Comparison of ENCODE assay signal across 8 cellular contexts in the genomic region with DNA sequence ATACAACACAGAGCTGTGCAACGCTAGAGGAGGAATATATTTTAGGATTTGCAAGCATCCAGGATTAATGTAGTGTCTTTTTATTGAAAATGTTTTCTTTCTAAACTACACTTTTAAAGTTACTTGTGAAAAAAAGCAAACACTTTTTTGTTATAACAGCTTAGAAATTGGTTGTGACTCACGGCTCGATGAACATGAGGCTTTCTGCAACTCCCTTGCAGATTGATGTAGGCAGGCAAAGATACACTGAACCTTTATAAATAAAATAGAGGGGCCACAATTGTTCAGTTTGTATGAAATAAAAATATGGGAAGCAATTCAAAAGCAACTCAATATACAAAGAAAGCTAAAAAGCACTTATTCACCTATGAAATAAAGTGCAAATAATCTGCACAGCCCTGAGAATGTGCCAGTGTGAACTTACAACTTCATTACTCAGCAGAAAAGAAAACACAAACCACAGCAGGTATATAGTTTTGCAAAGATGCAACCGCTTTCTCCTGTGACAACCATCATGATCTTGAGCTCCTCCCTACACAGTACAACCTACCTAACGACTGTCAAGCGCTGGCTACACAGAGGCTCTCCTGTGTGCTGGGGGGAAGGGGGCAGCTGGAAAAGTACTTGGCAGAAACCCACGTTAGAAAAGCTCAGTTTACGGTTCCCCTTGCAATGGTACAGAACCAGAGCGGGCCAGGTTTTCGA. TPM values are rescaled to one million over a fixed set of nuclear protein-coding genes. Genes with fewer than 3 reads are reported as not detected.
DNase-seq lines count a peak whose midpoint lies in the region; ATAC-seq and TF ChIP-seq lines count a peak whose summit lies in the region.

No MANE protein-coding gene starts in this region.

- H3K27ac Mint-ChIP-seq in GM23338 (peak overlapping the region; percentile 96), nephron (peak overlapping the region; percentile 87 to 97 (median 97))

- H3K4me1 Mint-ChIP-seq in GM23338, result peaks cover 17% of the 10 kb centered on the region; the same call in 2 of the 3 replicates
- peaks cover 24% of the 10 kb centered on the region for H3K4me1 Mint-ChIP-seq in nephron

- H3K4me2 ChIP-seq in BLaER1 treated with 17β-estradiol and CSF1 and Interleukin-3, amounts not matched to agents 10 nM and 100 nM, result peak overlapping the region; percentile 78 to 95 (median 87)
- peak overlapping the region; percentile 99 for H3K4me2 ChIP-seq in GM23338

- H3F3A ChIP-seq in GM23338 (replicated peaks; ENCODE audit: low read depth), result peaks cover 25% of the 10 kb centered on the region

- H3K79me2 ChIP-seq in GM23338 (replicated peaks; ENCODE audit: insufficient read depth), result peaks cover 57% of the 10 kb centered on the region

- H3K9me2 ChIP-seq in GM23338 (ENCODE audit: insufficient read depth), result no peaks in the 10 kb centered on the region

- H3K27me3 ChIP-seq in BLaER1 treated with 17β-estradiol and CSF1 and Interleukin-3, amounts not matched to agents 10 nM and 100 nM, result no peaks in the 10 kb centered on the region
- no peaks in the 10 kb centered on the region for H3K27me3 ChIP-seq in GM23338 (ENCODE audit: insufficient read depth)

- DNase-seq in GM23338 (ENCODE audit: low spot score) (peak; percentile 33), RPMI8226 (peak; percentile 76), epithelial cell of prostate (ENCODE audit: low read depth, low spot score) (no peak), SKM-1 treated with dmso at 0.1 percent for 144 hours (lab: John Stamatoyannopoulos, UW; ENCODE audit: unreplicated experiment) (no peak), NCI-H226 (no peak)
- no peak for DNase-seq in stimulated activated CD4-positive, alpha-beta T cell treated with anti-CD3 and anti-CD28 coated beads, Interleukin-15, amount 100 ng/mL, for 24 hours

- H3K9me3 ChIP-seq in BLaER1 treated with 17β-estradiol and CSF1 and Interleukin-3, amounts not matched to agents 10 nM and 100 nM (replicated peaks in 1 of 11), result no peaks in the 10 kb centered on the region

- peaks cover 4% of the 10 kb centered on the region for H3K27me3 Mint-ChIP-seq in GM23338 (ENCODE audit: insufficient read depth, low read depth, poor library complexity)
- no peaks in the 10 kb centered on the region for H3K27me3 Mint-ChIP-seq in nephron (ENCODE audit: low read depth)

- H3K27ac ChIP-seq in BLaER1 treated with 17β-estradiol and CSF1 and Interleukin-3, amounts not matched to agents 10 nM and 100 nM, result peak overlapping the region; percentile 90 to 98 (median 95)
- peak overlapping the region; percentile 74; the same call in 1 of the 2 replicates for H3K27ac ChIP-seq in GM23338 (ENCODE audit: low read depth)
- H3K27ac ChIP-seq in epithelial cell of prostate, result peak overlapping the region; percentile 83

- H3K9ac ChIP-seq in BLaER1 treated with 17β-estradiol and CSF1 and Interleukin-3, amounts not matched to agents 10 nM and 100 nM, result peak overlapping the region; percentile 91 to 98 (median 95)

- H3K36me3 ChIP-seq in BLaER1 treated with 17β-estradiol and CSF1 and Interleukin-3, amounts not matched to agents 10 nM and 100 nM, result peaks cover 43 to 54% (median 50%) of the 10 kb centered on the region in 11 experiments
- H3K36me3 ChIP-seq in GM23338 (ENCODE audit: insufficient read depth), result peaks cover 38% of the 10 kb centered on the region

- H2AFZ ChIP-seq in GM23338, result 0 out of 2 replicates have a peak overlapping the region, but pooled peaks have one; percentile 59

- no peaks in the 10 kb centered on the region for H3K9me3 Mint-ChIP-seq in GM23338
- no peaks in the 10 kb centered on the region for H3K9me3 Mint-ChIP-seq in nephron

- ATAC-seq in GM23338, result peak; percentile 51

- H3K36me3 Mint-ChIP-seq in GM23338 (ENCODE audit: low read depth) (peaks cover 50% of the 10 kb centered on the region), nephron (ENCODE audit: low read depth) (peaks cover 40% of the 10 kb centered on the region)

- H3K4me3 Mint-ChIP-seq in GM23338 (peak overlapping the region; percentile 98), nephron (peak overlapping the region; percentile 96 to 99 (median 99))

- H3K4me1 ChIP-seq in BLaER1 treated with 17β-estradiol and CSF1 and Interleukin-3, amounts not matched to agents 10 nM and 100 nM, result peaks cover 18 to 28% (median 22%) of the 10 kb centered on the region in 10 experiments
- peaks cover 11% of the 10 kb centered on the region for H3K4me1 ChIP-seq in GM23338 (ENCODE audit: insufficient read depth)

- TF ChIP-seq CTCF in GM23338 (conservative IDR thresholded peaks at IDR 0.05; ENCODE audit: low read depth in 2 of 2) (no peak), nephron (IDR thresholded peaks at IDR 0.05; ENCODE audit: unreplicated experiment in 3 of 3) (no peak)

- H3K4me3 ChIP-seq in BLaER1 treated with 17β-estradiol and CSF1 and Interleukin-3, amounts not matched to agents 10 nM and 100 nM, result peak overlapping the region; percentile 73 to 95 (median 85)
- peak overlapping the region; percentile 100 for H3K4me3 ChIP-seq in GM23338

- peaks cover 40 to 59% (median 57%) of the 10 kb centered on the region in 11 experiments for H4K20me1 ChIP-seq in BLaER1 treated with 17β-estradiol and CSF1 and Interleukin-3, amounts not matched to agents 10 nM and 100 nM
- H4K20me1 ChIP-seq in GM23338 (replicated peaks; ENCODE audit: insufficient read depth), result peaks cover 41% of the 10 kb centered on the region

TF ChIP-seq in GM23338, 12 proteins besides CTCF, POLR2A, EP300 and RAD21:
- no peak for TF ChIP-seq EZH2phosphoT487 (IDR thresholded peaks at IDR 0.05; ENCODE audit: unreplicated experiment)
- TF ChIP-seq ZNF114 (CRISPR knock-in tag; IDR thresholded peaks at IDR 0.05), result no peak
- TF ChIP-seq, protein P1, sequence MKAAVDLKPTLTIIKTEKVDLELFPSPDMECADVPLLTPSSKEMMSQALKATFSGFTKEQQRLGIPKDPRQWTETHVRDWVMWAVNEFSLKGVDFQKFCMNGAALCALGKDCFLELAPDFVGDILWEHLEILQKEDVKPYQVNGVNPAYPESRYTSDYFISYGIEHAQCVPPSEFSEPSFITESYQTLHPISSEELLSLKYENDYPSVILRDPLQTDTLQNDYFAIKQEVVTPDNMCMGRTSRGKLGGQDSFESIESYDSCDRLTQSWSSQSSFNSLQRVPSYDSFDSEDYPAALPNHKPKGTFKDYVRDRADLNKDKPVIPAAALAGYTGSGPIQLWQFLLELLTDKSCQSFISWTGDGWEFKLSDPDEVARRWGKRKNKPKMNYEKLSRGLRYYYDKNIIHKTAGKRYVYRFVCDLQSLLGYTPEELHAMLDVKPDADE (IDR thresholded peaks at IDR 0.05), result 0 out of 2 replicates have a peak, but pooled peaks have one; percentile 13
- no peak for TF ChIP-seq STAT1 (IDR thresholded peaks at IDR 0.05; ENCODE audit: unreplicated experiment)

RNA-seq across cellular contexts. Expression of a gene that starts 0.9 kb away (rescaled TPM):
- 114 and 115 TPM in 2 replicates for total RNA-seq in GM23338 (2014; rRNA removed; shearing (Covaris generic))
- 136 and 151 TPM in 2 replicates for polyA plus RNA-seq in GM23338 (2016; fragmentation: Nextera tagmentation; extraction: Ambion mirVana)

RNA-seq across cellular contexts. Expression of a gene that starts 6.3 kb away (rescaled TPM):
- 57.2 and 128 TPM in 2 replicates for total RNA-seq in GM23338 (2014; rRNA removed; shearing (Covaris generic))
- polyA plus RNA-seq in GM23338 (2016; fragmentation: Nextera tagmentation; extraction: Ambion mirVana), result 37.9 and 41.9 TPM in 2 replicates

RNA-seq across cellular contexts. Expression of a gene that starts 47.4 kb away (rescaled TPM):
- 0.58 and 1.8 TPM in 2 replicates for total RNA-seq in GM23338 (2014; rRNA removed; shearing (Covaris generic))
- 0.38 and 0.74 TPM in 2 replicates for polyA plus RNA-seq in GM23338 (2016; fragmentation: Nextera tagmentation; extraction: Ambion mirVana)

RNA-seq across cellular contexts. Expression of a gene that starts 48.0 kb away (rescaled TPM):
- 3.1 and 6.6 TPM in 2 replicates for total RNA-seq in GM23338 (2014; rRNA removed; shearing (Covaris generic))
- polyA plus RNA-seq in GM23338 (2016; fragmentation: Nextera tagmentation; extraction: Ambion mirVana), result 8.3 and 8.5 TPM in 2 replicates

RNA-seq across cellular contexts. Expression of a gene that starts 51.8 kb away (rescaled TPM):
- not detected in 2 replicates for total RNA-seq in GM23338 (2014; rRNA removed; shearing (Covaris generic))
- polyA plus RNA-seq in GM23338 (2016; fragmentation: Nextera tagmentation; extraction: Ambion mirVana), result 3.4 and 6.7 TPM in 2 replicates

Comparison
In these comparisons a context has a peak if more than half of its experiments do, and no peak if none do; other contexts are left out.
1. DNase-seq: peak in GM23338 (single experiment) and RPMI8226 (single experiment); none in epithelial cell of prostate (single experiment), stimulated activated CD4-positive, alpha-beta T cell treated with anti-CD3 and anti-CD28 coated beads, Interleukin-15, amount 100 ng/mL, for 24 hours (single experiment), SKM-1 treated with dmso at 0.1 percent for 144 hours (single experiment) and NCI-H226 (single experiment).
2. Peak in every context shown above with its lines, with median percentiles within 50 percentile points of each other: H3K27ac ChIP-seq.